ENCODE assay signal across 8 cellular contexts in the genomic region with DNA sequence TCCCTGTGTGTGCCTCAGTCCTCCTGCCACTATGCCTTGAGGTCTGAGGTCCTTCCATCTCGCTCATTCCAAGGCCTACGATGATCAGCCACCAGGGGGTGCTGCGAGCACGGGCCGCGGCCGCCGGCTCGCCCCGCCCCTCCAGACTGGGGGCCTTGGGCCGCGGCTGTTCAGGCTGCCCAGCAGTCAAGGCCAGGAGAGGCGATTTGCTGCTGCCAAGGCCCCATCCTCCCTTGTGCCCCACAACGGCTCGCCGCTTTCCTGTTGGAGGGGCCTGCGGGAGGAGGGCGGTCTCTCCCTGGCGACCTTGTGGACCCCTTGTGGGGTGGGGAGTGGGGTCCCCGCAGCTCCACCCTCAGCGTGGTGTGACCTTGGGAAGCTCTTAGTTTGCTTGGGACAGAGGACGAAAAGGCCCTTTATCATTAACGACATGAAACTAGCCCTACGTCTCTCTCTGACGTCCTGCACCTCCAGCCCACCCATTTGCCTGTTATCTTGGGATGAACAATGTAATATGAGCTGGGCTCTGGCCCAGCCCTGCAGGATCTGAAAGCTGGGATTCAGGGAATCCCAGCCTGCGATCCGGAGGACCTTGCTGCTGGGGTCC. TPM values are rescaled to one million over a fixed set of nuclear protein-coding genes. Genes with fewer than 3 reads are reported as not detected.
DNase-seq lines count a peak whose midpoint lies in the region; ATAC-seq, FAIRE-seq and TF ChIP-seq lines count a peak whose summit lies in the region.

No MANE protein-coding gene starts in this region.

- ATAC-seq in aorta (ENCODE audit: low FRiP score): peak; percentile 93

- H3K4me1 ChIP-seq in astrocyte (ENCODE audit: insufficient read depth, low read length): peaks cover 18% of the 10 kb centered on the region
- no peaks in the 10 kb centered on the region for H3K4me1 ChIP-seq in aorta (ENCODE audit: control insufficient read depth in 1 of 2, insufficient read depth in 2 of 2, low read length in 2 of 2)

- H3K4me3 Mint-ChIP-seq in astrocyte (ENCODE audit: unreplicated experiment): peak overlapping the region; percentile 20

- H3K27me3 ChIP-seq in astrocyte (ENCODE audit: insufficient read depth, low read length) (peaks cover 10% of the 10 kb centered on the region), aorta (ENCODE audit: control insufficient read depth in 1 of 2, insufficient read depth in 2 of 2, low read length in 1 of 2) (no peaks in the 10 kb centered on the region)

- 1 to 2% methylated on average over 27 of the region's 27 CpGs for WGBS in aorta, 2 donors

- H3K4me1 Mint-ChIP-seq in astrocyte (ENCODE audit: low read depth, unreplicated experiment): peaks cover 2% of the 10 kb centered on the region

- peak; percentile 9 for FAIRE-seq in astrocyte (lab: Jason Lieb, UNC)

- H2AFZ ChIP-seq in astrocyte (ENCODE audit: low read depth, low read length): peak overlapping the region; percentile 90

- peak overlapping the region; percentile 62 for H3K27ac Mint-ChIP-seq in astrocyte (ENCODE audit: unreplicated experiment)

- intact Hi-C loops in aorta (cut with DNase I): loop anchor here (1.0 to 10.0 kb wide), 4 partner anchors 45 to 147 kb away; no protein-coding TSS in a partner anchor

- H3K9me3 Mint-ChIP-seq in astrocyte (ENCODE audit: unreplicated experiment): no peaks in the 10 kb centered on the region

- H3K9me3 ChIP-seq in astrocyte (ENCODE audit: insufficient read depth, low read depth, low read length): no peaks in the 10 kb centered on the region
- H3K9me3 ChIP-seq in aorta (ENCODE audit: control insufficient read depth, low read length): no peaks in the 10 kb centered on the region

- peaks cover 24% of the 10 kb centered on the region for H3K27me3 Mint-ChIP-seq in astrocyte (ENCODE audit: low read depth, unreplicated experiment)

- H3K79me2 ChIP-seq in astrocyte (ENCODE audit: insufficient read depth, low read length): no peaks in the 10 kb centered on the region

- H3K36me3 Mint-ChIP-seq in astrocyte (ENCODE audit: low read depth, unreplicated experiment): peaks cover 6% of the 10 kb centered on the region

- peak overlapping the region; percentile 85 for H3K4me2 ChIP-seq in astrocyte (ENCODE audit: low read length)

- no peaks in the 10 kb centered on the region for H4K20me1 ChIP-seq in astrocyte (ENCODE audit: insufficient read depth, low read length)

- H3K9ac ChIP-seq in astrocyte (ENCODE audit: low read length): peak overlapping the region; percentile 76

- H3K4me3 ChIP-seq in astrocyte (ENCODE audit: insufficient read depth, low read depth, low read length) (peak overlapping the region; percentile 51), retinal pigment epithelial cell (ENCODE audit: low read length) (peak overlapping the region; percentile 29), aorta (ENCODE audit: low read length in 2 of 2) (no peak overlapping the region)

- H3K36me3 ChIP-seq in astrocyte (ENCODE audit: insufficient read depth, low read length): no peaks in the 10 kb centered on the region
- H3K36me3 ChIP-seq in aorta (ENCODE audit: control insufficient read depth in 1 of 2, insufficient read depth in 2 of 2, low read length in 1 of 2): no peaks in the 10 kb centered on the region

- TF ChIP-seq CTCF in astrocyte (IDR thresholded peaks at IDR 0.05; ENCODE audit: insufficient read depth, low read depth, low read length): peak; percentile 76
- peak; percentile 79 for TF ChIP-seq CTCF in retinal pigment epithelial cell (conservative IDR thresholded peaks at IDR 0.05; ENCODE audit: low read depth, low read length)

- H3K27ac ChIP-seq in astrocyte (ENCODE audit: low read depth, low read length): peak overlapping the region; percentile 68
- no peak overlapping the region for H3K27ac ChIP-seq in aorta (ENCODE audit: low read depth in 1 of 2, low read length in 2 of 2)

- DNase-seq in NCI-H2081 (lab: John Stamatoyannopoulos, UW) (peak; percentile 45 to 56), NCI-H2081 treated with DMSO at 0.1 percent for 48 hours (lab: John Stamatoyannopoulos, UW) (no peak), NCI-H1092 treated with DMSO at 0.1 percent for 48 hours (lab: John Stamatoyannopoulos, UW) (peak; percentile 70), T-helper 9 cell (peak; percentile 82), astrocyte (ENCODE audit: low read depth) (peak; percentile 69), hypothalamus (lab: John Stamatoyannopoulos, UW) (peak in 50 of 51 donors; percentile 35 to 92 (median 74)), retinal pigment epithelial cell (ENCODE audit: low read depth) (no peak), aorta (peak; percentile 86 to 95)

RNA-seq across cellular contexts. Expression of a gene that starts 5.4 kb away (rescaled TPM):
- total RNA-seq in astrocyte: not detected in 2 replicates
- total RNA-seq in aorta: not detected
- under 1 TPM in 1 of 2 donors, not detected in 1; 0.28 TPM for polyA plus RNA-seq in aorta

RNA-seq across cellular contexts. Expression of a gene that starts 10.1 kb away (rescaled TPM):
- total RNA-seq in astrocyte (12.8 and 14.3 TPM in 2 replicates), aorta (1 to 10 TPM; 4.4 to 5.8 TPM)
- polyA plus RNA-seq in aorta: 10 to 100 TPM in 1 of 2 donors, 1 to 10 TPM in 1; 6.9 to 21.4 TPM

RNA-seq across cellular contexts. Expression of a gene that starts 26.3 kb away (rescaled TPM):
- total RNA-seq in astrocyte: 19.9 and 21.5 TPM in 2 replicates
- total RNA-seq in aorta: 10 to 100 TPM; 11.0 to 16.7 TPM
- 10 to 100 TPM; 12.4 to 17.3 TPM for polyA plus RNA-seq in aorta

RNA-seq across cellular contexts. Expression of a gene that starts 31.4 kb away (rescaled TPM):
- 294 and 323 TPM in 2 replicates for total RNA-seq in astrocyte
- total RNA-seq in aorta: 100 to 1,000 TPM; 276 to 356 TPM
- 100 to 1,000 TPM; 307 to 366 TPM for polyA plus RNA-seq in aorta

Comparison
In these comparisons a context has a peak if more than half of its experiments do, and no peak if none do; other contexts are left out.
1. DNase-seq: peak in NCI-H2081 (2 of 2), NCI-H1092 treated with DMSO at 0.1 percent for 48 hours (single experiment), T-helper 9 cell (single experiment), astrocyte (single experiment), hypothalamus (50 of 51) and aorta (2 of 2); none in NCI-H2081 treated with DMSO at 0.1 percent for 48 hours (single experiment) and retinal pigment epithelial cell (single experiment).
2. H3K4me3 ChIP-seq: peak in astrocyte (single experiment) and retinal pigment epithelial cell (single experiment); none in aorta (0 of 2).